ENCODE assay signal across 2 cellular contexts in the genomic region with DNA sequence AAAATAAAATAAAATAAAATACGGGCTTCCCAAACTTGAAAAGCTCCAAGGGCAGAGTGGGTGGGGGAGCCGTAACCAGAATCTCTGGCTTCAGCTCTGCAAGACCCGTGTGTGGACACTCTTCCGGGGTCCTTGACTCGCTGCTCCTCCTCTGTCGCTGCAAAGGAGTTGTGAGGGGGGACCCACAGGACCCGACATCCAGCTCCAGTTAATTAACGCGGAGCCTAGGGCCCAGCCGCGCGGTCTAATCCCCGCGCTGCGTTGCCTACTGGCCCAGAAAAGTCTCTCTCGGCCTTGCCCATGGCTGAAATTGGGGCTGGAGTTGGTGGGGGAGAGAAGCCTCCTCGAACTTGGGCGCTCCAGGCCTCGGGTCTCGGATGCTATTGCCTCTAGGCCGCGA.
TF ChIP-seq lines count a peak whose summit lies in the region.

No MANE protein-coding gene starts in this region.

TF ChIP-seq in H1, 55 proteins besides CTCF, POLR2A, EP300 and RAD21:
- TF ChIP-seq CHD7 (IDR thresholded peaks at IDR 0.05; ENCODE audit: insufficient replicate concordance, low read length) (no peak), HDAC2 (IDR thresholded peaks at IDR 0.05; ENCODE audit: borderline replicate concordance in 1 of 2, low read depth in 2 of 2, low read length in 2 of 2) (no peak), SUZ12 (IDR thresholded peaks at IDR 0.05; ENCODE audit: low read length) (0 out of 2 replicates have a peak, but pooled peaks have one; percentile 26)

TF ChIP-seq in HEK293T, 16 proteins besides CTCF, POLR2A, EP300 and RAD21:
- TF ChIP-seq SUZ12 (IDR thresholded peaks at IDR 0.05) (no peak), LEF1 (IDR thresholded peaks at IDR 0.05; ENCODE audit: borderline replicate concordance) (no peak), HDGF (IDR thresholded peaks at IDR 0.05; ENCODE audit: borderline replicate concordance) (no peak), ZNF384 (IDR thresholded peaks at IDR 0.05) (no peak), PKNOX1 (IDR thresholded peaks at IDR 0.05) (no peak), ARNT (IDR thresholded peaks at IDR 0.05) (no peak)
